ENCODE assay signal across 14 cellular contexts in the genomic region with DNA sequence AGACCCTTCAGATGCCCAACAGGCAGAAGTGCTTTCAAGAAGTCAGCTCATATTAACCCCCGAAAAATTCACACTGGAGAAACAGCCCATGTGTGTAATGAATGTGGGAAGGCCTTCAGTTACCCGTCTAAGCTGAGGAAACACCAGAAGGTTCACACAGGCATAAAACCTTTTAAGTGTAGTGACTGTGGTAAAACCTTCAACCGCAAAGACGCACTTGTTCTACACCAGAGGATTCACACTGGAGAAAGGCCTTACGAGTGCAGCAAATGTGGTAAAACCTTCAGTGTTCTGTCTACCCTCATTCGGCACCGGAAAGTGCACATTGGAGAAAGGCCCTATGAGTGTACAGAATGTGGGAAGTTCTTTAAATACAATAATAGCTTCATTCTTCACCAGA. TPM values are rescaled to one million over a fixed set of nuclear protein-coding genes. Genes with fewer than 3 reads are reported as not detected.
DNase-seq lines count a peak whose midpoint lies in the region; ATAC-seq and TF ChIP-seq lines count a peak whose summit lies in the region.
"Had no signal": no experiment of that assay in that cellular context is flagged by ENCODE, and none has a peak within 500 bp of the region (broad histone marks: within the 10 kb centered on the region; RNA-seq: fewer than 3 reads in every experiment).

No MANE protein-coding gene starts in this region.

- no peak overlapping the region for H4K91ac ChIP-seq in IMR-90 (ENCODE audit: insufficient read depth, low read depth, low read length)

- H3K56ac ChIP-seq in IMR-90 (ENCODE audit: extremely low read depth, insufficient read depth, low read length): no peak overlapping the region

- no peak for TF ChIP-seq POLR2A in IMR-90 (IDR thresholded peaks at IDR 0.05; ENCODE audit: low read depth, low read length)

- H3K4me3 ChIP-seq in IMR-90 (ENCODE audit: insufficient read depth, low read depth, low read length): no peak overlapping the region

- no peak for TF ChIP-seq RAD21 in IMR-90 (IDR thresholded peaks at IDR 0.05; ENCODE audit: low read length)

- WGBS in IMR-90 (ENCODE audit: extremely low coverage in 2 of 2, insufficient read length in 1 of 2), 2 experiments: 100% methylated on average over 2 of the region's 7 CpGs; no CpG with 5 or more reads in 1 of the 2 experiments

- POLR2A ChIA-PET in IMR-90 (lab: Charles Lee; ENCODE audit: unreplicated experiment): no interaction called here

- H3K27ac ChIP-seq in IMR-90 (ENCODE audit: insufficient read depth, low read length) (no peak overlapping the region), KOPT-K1 (ENCODE audit: low read depth, low read length, poor library complexity, severe bottlenecking) (peak overlapping the region; percentile 64)
- H3K27ac ChIP-seq: HL-60, KMS-11 had no signal

- CTCF ChIA-PET in IMR-90 (lab: Yijun Ruan, JAX): no interaction called here

- H4K5ac ChIP-seq in IMR-90 (ENCODE audit: low read depth, low read length): no peak overlapping the region

- in situ Hi-C loops in IMR-90 (cut with MboI; ENCODE audit: low sequenced_read_pairs): no loop called here

- H2AK9ac ChIP-seq in IMR-90 (replicated peaks; ENCODE audit: low read depth, low read length, poor library complexity): no peak overlapping the region

- no peak for ATAC-seq in IMR-90 (ENCODE audit: low read depth)

- no peaks in the 10 kb centered on the region for H3K9me1 ChIP-seq in IMR-90 (ENCODE audit: insufficient read depth, low read length)

- H2BK120ac ChIP-seq in IMR-90 (ENCODE audit: low read depth, low read length): no peak overlapping the region

- H3K36me3 ChIP-seq in IMR-90 (ENCODE audit: control insufficient read depth, insufficient read depth, low read length) (peaks cover 52% of the 10 kb centered on the region), KOPT-K1 (ENCODE audit: insufficient read depth, low read length) (peaks cover 59% of the 10 kb centered on the region)

- no peak overlapping the region for H3K27ac Mint-ChIP-seq in endothelial cell (ENCODE audit: unreplicated experiment)
- H3K27ac Mint-ChIP-seq: CD4-positive, alpha-beta T cell; H9; IgD-negative memory B cell had no signal

- no peak overlapping the region for H2AK5ac ChIP-seq in IMR-90 (ENCODE audit: low read depth, low read length)

- H3K4me1 Mint-ChIP-seq in endothelial cell (ENCODE audit: unreplicated experiment): no peaks in the 10 kb centered on the region
- H3K4me1 Mint-ChIP-seq: H9, IgD-negative memory B cell had no signal

- no peak overlapping the region for H3K9ac ChIP-seq in IMR-90 (ENCODE audit: low read depth, low read length)
- H3K9ac ChIP-seq: KMS-11 had no signal

- peak overlapping the region; percentile 59 for H3K4me3 Mint-ChIP-seq in endothelial cell (ENCODE audit: unreplicated experiment)
- H3K4me3 Mint-ChIP-seq: CD4-positive, alpha-beta T cell; H9; IgD-negative memory B cell had no signal

- no peak overlapping the region for H3K18ac ChIP-seq in IMR-90 (ENCODE audit: low read depth, low read length)

- H3K36me3 Mint-ChIP-seq in endothelial cell (ENCODE audit: low read depth, unreplicated experiment): peaks cover 30% of the 10 kb centered on the region

- H3K4ac ChIP-seq in IMR-90 (ENCODE audit: low read depth, low read length): no peak overlapping the region

- no peak overlapping the region for H2BK20ac ChIP-seq in IMR-90 (ENCODE audit: low read depth, low read length)

- intact Hi-C loops in IMR-90 (cut with micrococcal nuclease): no loop called here

- no peaks in the 10 kb centered on the region for H3K27me3 Mint-ChIP-seq in endothelial cell (ENCODE audit: unreplicated experiment)
- H3K27me3 Mint-ChIP-seq: CD4-positive, alpha-beta T cell; IgD-negative memory B cell had no signal

- H4K20me1 ChIP-seq in IMR-90 (ENCODE audit: insufficient read depth, low read length): no peaks in the 10 kb centered on the region

- no peak overlapping the region for H3K14ac ChIP-seq in IMR-90 (replicated peaks; ENCODE audit: low read depth, low read length)

- H3K9me3 ChIP-seq in IMR-90 (ENCODE audit: control insufficient read depth, insufficient read depth, low read length): peaks cover 22% of the 10 kb centered on the region
- H3K9me3 ChIP-seq in KOPT-K1 (ENCODE audit: insufficient read depth, low read length, poor library complexity, severe bottlenecking): peaks cover 27% of the 10 kb centered on the region
- H3K9me3 ChIP-seq: Caco-2 had no signal

- H3K9me3 Mint-ChIP-seq in endothelial cell (ENCODE audit: unreplicated experiment): no peaks in the 10 kb centered on the region
- H3K9me3 Mint-ChIP-seq: CD4-positive, alpha-beta T cell; IgD-negative memory B cell had no signal

- dilution Hi-C loops in IMR-90 (cut with HindIII; ENCODE audit: low sequenced_read_pairs, unreplicated experiment): no loop called here

- no peak overlapping the region for H2BK15ac ChIP-seq in IMR-90 (ENCODE audit: low read depth, low read length)

- DNase-seq in IMR-90: no peak
- DNase-seq in endothelial cell (ENCODE audit: low spot score): no peak
- no peak for DNase-seq in CD1c-positive myeloid dendritic cell (ENCODE audit: extremely low spot score)
- DNase-seq in NCI-H146 (lab: John Stamatoyannopoulos, UW): no peak
- DNase-seq: ACHN; BE2C; C1 segment of cervical spinal cord; Caco-2; CD4-positive, alpha-beta T cell; H9 had no signal

- H3K4me2 ChIP-seq in IMR-90 (ENCODE audit: low read depth, low read length): no peak overlapping the region
- H3K4me2 ChIP-seq: KMS-11 had no signal

- TSS peak; percentile 53 for BruUV-seq in IMR-90 (replicated peaks; lab: Mats Ljungman, UMichigan)

- H3K23ac ChIP-seq in IMR-90 (ENCODE audit: low read depth, low read length): no peak overlapping the region

- no peak overlapping the region for H2BK5ac ChIP-seq in IMR-90 (ENCODE audit: low read depth, low read length, poor library complexity, severe bottlenecking)

- no peaks in the 10 kb centered on the region for H3K4me1 ChIP-seq in IMR-90 (ENCODE audit: control insufficient read depth, insufficient read depth, low read length)
- H3K4me1 ChIP-seq: BE2C, Caco-2 had no signal

- H2AFZ ChIP-seq in IMR-90 (replicated peaks; ENCODE audit: low read length, poor library complexity): no peak overlapping the region

- no peaks in the 10 kb centered on the region for H3K27me3 ChIP-seq in IMR-90 (ENCODE audit: control insufficient read depth, insufficient read depth, low read length)
- H3K27me3 ChIP-seq: BE2C had no signal

- TF ChIP-seq CTCF in IMR-90 (conservative IDR thresholded peaks at IDR 0.05; ENCODE audit: low read depth, low read length) (no peak), endothelial cell (IDR thresholded peaks at IDR 0.05; ENCODE audit: unreplicated experiment) (no peak)

- peaks cover 23 to 32% of the 10 kb centered on the region in 2 experiments for H3K79me1 ChIP-seq in IMR-90 (ENCODE audit: low read depth in 1 of 2, low read length in 2 of 2)

- no peak overlapping the region for H4K8ac ChIP-seq in IMR-90 (ENCODE audit: low read depth in 2 of 2, low read length in 2 of 2)

TF ChIP-seq in IMR-90, 13 proteins besides CTCF, POLR2A, EP300 and RAD21 (continues in another document):
- no peak for TF ChIP-seq RCOR1 (IDR thresholded peaks at IDR 0.05; ENCODE audit: insufficient replicate concordance, low read length)
- TF ChIP-seq SMC3 (IDR thresholded peaks at IDR 0.05; ENCODE audit: low read depth, low read length): no peak
- TF ChIP-seq BHLHE40 (IDR thresholded peaks at IDR 0.05; ENCODE audit: low read depth, low read length): no peak
- TF ChIP-seq CHD1 (IDR thresholded peaks at IDR 0.05; ENCODE audit: low read depth, low read length): no peak
- TF ChIP-seq FOS (IDR thresholded peaks at IDR 0.05; ENCODE audit: low read depth, low read length): no peak
- no peak for TF ChIP-seq MAFK (IDR thresholded peaks at IDR 0.05; ENCODE audit: low read depth, low read length)
- TF ChIP-seq, protein P1, sequence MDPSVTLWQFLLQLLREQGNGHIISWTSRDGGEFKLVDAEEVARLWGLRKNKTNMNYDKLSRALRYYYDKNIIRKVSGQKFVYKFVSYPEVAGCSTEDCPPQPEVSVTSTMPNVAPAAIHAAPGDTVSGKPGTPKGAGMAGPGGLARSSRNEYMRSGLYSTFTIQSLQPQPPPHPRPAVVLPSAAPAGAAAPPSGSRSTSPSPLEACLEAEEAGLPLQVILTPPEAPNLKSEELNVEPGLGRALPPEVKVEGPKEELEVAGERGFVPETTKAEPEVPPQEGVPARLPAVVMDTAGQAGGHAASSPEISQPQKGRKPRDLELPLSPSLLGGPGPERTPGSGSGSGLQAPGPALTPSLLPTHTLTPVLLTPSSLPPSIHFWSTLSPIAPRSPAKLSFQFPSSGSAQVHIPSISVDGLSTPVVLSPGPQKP (IDR thresholded peaks at IDR 0.05; ENCODE audit: borderline replicate concordance, low read depth, low read length): no peak
- TF ChIP-seq CEBPB (IDR thresholded peaks at IDR 0.05; ENCODE audit: low read depth, low read length): no peak
- no peak for TF ChIP-seq NFE2L2 (IDR thresholded peaks at IDR 0.05; ENCODE audit: low read depth, low read length)

RNA-seq across cellular contexts. Expression of a gene that starts 8.6 kb away (rescaled TPM):
- 12.8 and 15.4 TPM in 2 replicates for total RNA-seq in IMR-90 (2012; rRNA removed)
- 11.6 and 12.4 TPM in 2 replicates for polyA plus RNA-seq in IMR-90 (2012; rRNA removed)
- polyA plus RNA-seq in IMR-90 (2012; cell fraction: cytosol; rRNA removed): 7.0 and 8.6 TPM in 2 replicates
- 7.3 and 10.9 TPM in 2 replicates for polyA plus RNA-seq in IMR-90 (2012; cell fraction: nucleus; rRNA removed; ENCODE audit: low replicate concordance)
- 6.0 TPM for total RNA-seq in endothelial cell (ENCODE audit: unreplicated experiment)

RNA-seq across cellular contexts. Expression of a gene that starts 21.6 kb away (rescaled TPM):
- total RNA-seq in IMR-90 (2012; rRNA removed): not detected in 2 replicates
- polyA plus RNA-seq in IMR-90 (2012; rRNA removed): 0.10 TPM in 1 of 2 replicates, not detected in the other
- 0.12 TPM in 1 of 2 replicates, not detected in the other for polyA plus RNA-seq in IMR-90 (2012; cell fraction: cytosol; rRNA removed)
- polyA plus RNA-seq in IMR-90 (2012; cell fraction: nucleus; rRNA removed; ENCODE audit: low replicate concordance): 0.22 and 1.1 TPM in 2 replicates
- not detected for total RNA-seq in endothelial cell (ENCODE audit: unreplicated experiment)
- polyA plus RNA-seq: IgD-negative memory B cell had no signal

RNA-seq across cellular contexts. Expression of a gene that starts 22.9 kb away (rescaled TPM):
- total RNA-seq in IMR-90 (2012; rRNA removed) (8.9 and 13.6 TPM in 2 replicates), endothelial cell (ENCODE audit: unreplicated experiment) (1.2 TPM)
- 1.4 and 2.4 TPM in 2 replicates for polyA plus RNA-seq in IMR-90 (2012; rRNA removed)
- 0.71 and 0.75 TPM in 2 replicates for polyA plus RNA-seq in IMR-90 (2012; cell fraction: cytosol; rRNA removed)
- 1.0 and 2.1 TPM in 2 replicates for polyA plus RNA-seq in IMR-90 (2012; cell fraction: nucleus; rRNA removed; ENCODE audit: low replicate concordance)
- total RNA-seq: Caco-2 had no signal

RNA-seq across cellular contexts. Expression of a gene that starts 30.0 kb away (rescaled TPM):
- total RNA-seq in IMR-90 (2012; rRNA removed): 3,811 and 5,858 TPM in 2 replicates
- polyA plus RNA-seq in IMR-90 (2012; rRNA removed): 3,265 and 3,617 TPM in 2 replicates
- polyA plus RNA-seq in IMR-90 (2012; cell fraction: cytosol; rRNA removed): 1,967 and 6,567 TPM in 2 replicates
- polyA plus RNA-seq in IMR-90 (2012; cell fraction: nucleus; rRNA removed; ENCODE audit: low replicate concordance): 1,256 and 1,694 TPM in 2 replicates
- total RNA-seq in endothelial cell (ENCODE audit: unreplicated experiment): 1,047 TPM

RNA-seq across cellular contexts. Expression of a gene that starts 34.4 kb away (rescaled TPM):
- 3.3 and 4.1 TPM in 2 replicates for total RNA-seq in IMR-90 (2012; rRNA removed)
- polyA plus RNA-seq in IMR-90 (2012; rRNA removed): 2.8 and 3.5 TPM in 2 replicates
- 1.5 and 2.0 TPM in 2 replicates for polyA plus RNA-seq in IMR-90 (2012; cell fraction: cytosol; rRNA removed)
- 2.6 and 5.9 TPM in 2 replicates for polyA plus RNA-seq in IMR-90 (2012; cell fraction: nucleus; rRNA removed; ENCODE audit: low replicate concordance)
- total RNA-seq in endothelial cell (ENCODE audit: unreplicated experiment): 5.2 TPM
